ENCODE assay signal across 1 cellular context in genomic region chr22:39473856-39474255, GRCh38.
A peak's percentile ranks its signal among the peaks of the same experiment; 100 is the strongest.
TF ChIP-seq lines count a peak whose summit lies in the region.

No MANE protein-coding gene starts in this region.

TF ChIP-seq in HepG2, 621 proteins besides CTCF, POLR2A, EP300 and RAD21:
- no peak for TF ChIP-seq ZNF775 (CRISPR knock-in tag; IDR thresholded peaks at IDR 0.05; ENCODE audit: borderline replicate concordance)
- no peak for TF ChIP-seq PHB2 (IDR thresholded peaks at IDR 0.05; ENCODE audit: partially characterized antibody)
- TF ChIP-seq HNRNPL (IDR thresholded peaks at IDR 0.05; ENCODE audit: low read depth, low read length), result 0 out of 2 replicates have a peak, but pooled peaks have one; percentile 57
- TF ChIP-seq MEIS1 (CRISPR knock-in tag; IDR thresholded peaks at IDR 0.05; ENCODE audit: borderline replicate concordance), result no peak
- TF ChIP-seq ZFP1 (CRISPR knock-in tag; IDR thresholded peaks at IDR 0.05), result no peak
- TF ChIP-seq CEBPZ (IDR thresholded peaks at IDR 0.05; ENCODE audit: low read length), result no peak
- no peak for TF ChIP-seq PLRG1 (conservative IDR thresholded peaks at IDR 0.05)
